38 cellular contexts compared by ENCODE assay signal in genomic region chr16:67878232-67878631, GRCh38. TPM values are rescaled to one million over a fixed set of nuclear protein-coding genes. Genes with fewer than 3 reads are reported as not detected.
"Had no signal": no experiment of that assay in that cellular context is flagged by ENCODE, and none has a peak within 500 bp of the region (broad histone marks: within the 10 kb centered on the region; RNA-seq: fewer than 3 reads in every experiment).

No MANE protein-coding gene starts in this region.

- H3K27ac ChIP-seq: adrenal gland, body of pancreas, brain microvascular endothelial cell, breast epithelium, cardiac muscle cell, VCaP had no signal

- H3K4me3 Mint-ChIP-seq: activated B cell treated with CpG ODN at 0.5 μM for 24 hours; activated CD4-positive, alpha-beta memory T cell treated with anti-CD3 and anti-CD28 coated beads for 36 hours; activated CD4-positive, alpha-beta T cell treated with anti-CD3 and anti-CD28 coated beads, Interleukin-2, amount 10 ng/mL, durations not matched to agents 24 days and 14 days; activated CD8-positive, alpha-beta T cell treated with anti-CD3 and anti-CD28 coated beads for 36 hours; activated naive CD4-positive, alpha-beta T cell treated with anti-CD3 and anti-CD28 coated beads for 36 hours; activated naive CD8-positive, alpha-beta T cell treated with anti-CD3 and anti-CD28 coated beads for 36 hours; activated T-helper 1 cell treated with anti-CD3 and anti-CD28 coated beads, Interleukin-12 subunit alpha, Interleukin-12 subunit beta, Interleukin-2, Interleukin-4 antibody, amounts not matched to agents 30 ng/mL and 10 ng/mL and 1 ng/mL, durations not matched to agents 14 hours and 24 hours and 36 hours; activated T-helper 17 cell treated with anti-CD3 and anti-CD28 coated beads, Interleukin-2, amount 50 U/mL, for 72 hours; central memory CD8-positive, alpha-beta T cell; T-cell; T-helper 2 cell treated with Interferon-gamma antibody and Interleukin-4, amounts not matched to agents 5 μg/mL and 100 μg/mL, for 36 hours had no signal

- H3K27me3 ChIP-seq: adrenal gland, body of pancreas, brain microvascular endothelial cell, breast epithelium, cardiac muscle cell had no signal

- H3K4me3 ChIP-seq: adrenal gland, body of pancreas, breast epithelium, cardiac muscle cell had no signal

- DNase-seq: activated B cell treated with CpG ODN at 0.5 μM for 24 hours; activated CD4-positive, alpha-beta memory T cell treated with anti-CD3 and anti-CD28 coated beads for 36 hours; activated CD4-positive, alpha-beta T cell treated with anti-CD3 and anti-CD28 coated beads for 4 hours; activated CD4-positive, alpha-beta T cell treated with anti-CD3 and anti-CD28 coated beads, Interleukin-2, amount 10 ng/mL, durations not matched to agents 24 days and 14 days; activated CD4-positive, alpha-beta T cell treated with anti-CD3 and anti-CD28 coated beads, Interleukin-2, amount 50 U/mL, for 1 hour; activated CD4-positive, alpha-beta T cell treated with anti-CD3 and anti-CD28 coated beads, Interleukin-2, amount 50 U/mL, for 4 hours; activated CD4-positive, CD25-positive, alpha-beta regulatory T cell treated with anti-CD3 and anti-CD28 coated beads, Interleukin-2, amount 50 U/mL, for 72 hours; activated CD8-positive, alpha-beta memory T cell treated with anti-CD3 and anti-CD28 coated beads, Interleukin-2, amount 50 U/mL, for 4 hours; activated CD8-positive, alpha-beta T cell treated with anti-CD3 and anti-CD28 coated beads for 36 hours; activated effector memory CD4-positive, alpha-beta T cell treated with anti-CD3 and anti-CD28 coated beads, Interleukin-2, amount 50 U/mL, for 16 hours; activated gamma-delta T cell treated with Interleukin-2 at 50 U/mL for 16 hours; activated naive CD4-positive, alpha-beta T cell; activated naive CD4-positive, alpha-beta T cell treated with anti-CD3 and anti-CD28 coated beads for 36 hours; activated naive CD4-positive, alpha-beta T cell treated with anti-CD3 and anti-CD28 coated beads, Interleukin-2, amount 50 U/mL, for 16 hours; activated naive CD8-positive, alpha-beta T cell treated with anti-CD3 and anti-CD28 coated beads for 36 hours; activated T-cell treated with anti-CD3 and anti-CD28 coated beads for 4 hours; activated T-cell treated with anti-CD3 and anti-CD28 coated beads, Interleukin-2, amount 50 U/mL, for 1 hour; activated T-cell treated with anti-CD3 and anti-CD28 coated beads, Interleukin-2, amount 50 U/mL, for 48 hours; adrenal gland; amniotic stem cell; aorta; body of pancreas; brain microvascular endothelial cell; caudate nucleus; cerebellar nuclear complex; T-cell; T-helper 2 cell; T-helper 9 cell had no signal

- H3K27ac Mint-ChIP-seq: activated B cell treated with CpG ODN at 0.5 μM for 24 hours; activated CD4-positive, alpha-beta memory T cell treated with anti-CD3 and anti-CD28 coated beads for 36 hours; activated CD4-positive, alpha-beta T cell treated with anti-CD3 and anti-CD28 coated beads, Interleukin-2, amount 10 ng/mL, durations not matched to agents 24 days and 14 days; activated CD8-positive, alpha-beta T cell treated with anti-CD3 and anti-CD28 coated beads for 36 hours; activated naive CD8-positive, alpha-beta T cell treated with anti-CD3 and anti-CD28 coated beads for 36 hours; activated T-helper 1 cell treated with anti-CD3 and anti-CD28 coated beads, Interleukin-12 subunit alpha, Interleukin-12 subunit beta, Interleukin-2, Interleukin-4 antibody, amounts not matched to agents 30 ng/mL and 10 ng/mL and 1 ng/mL, durations not matched to agents 14 hours and 24 hours and 36 hours; activated T-helper 17 cell treated with anti-CD3 and anti-CD28 coated beads, Interleukin-2, amount 50 U/mL, for 72 hours; T-cell; T-helper 2 cell treated with Interferon-gamma antibody and Interleukin-4, amounts not matched to agents 5 μg/mL and 100 μg/mL, for 36 hours had no signal

- ATAC-seq: activated CD8-positive, alpha-beta T cell treated with anti-CD3 and anti-CD28 coated beads for 36 hours; activated naive CD4-positive, alpha-beta T cell treated with anti-CD3 and anti-CD28 coated beads, Interleukin-2, amount 50 U/mL, for 72 hours; activated T-helper 17 cell treated with anti-CD3 and anti-CD28 coated beads, Interleukin-2, amount 50 U/mL, for 72 hours; body of pancreas; T-cell had no signal

- H3K27me3 Mint-ChIP-seq: activated B cell treated with CpG ODN at 0.5 μM for 24 hours; activated CD4-positive, alpha-beta memory T cell treated with anti-CD3 and anti-CD28 coated beads for 36 hours; activated CD4-positive, alpha-beta T cell treated with anti-CD3 and anti-CD28 coated beads, Interleukin-2, amount 10 ng/mL, durations not matched to agents 24 days and 14 days; activated CD8-positive, alpha-beta T cell treated with anti-CD3 and anti-CD28 coated beads for 36 hours; activated naive CD8-positive, alpha-beta T cell treated with anti-CD3 and anti-CD28 coated beads for 36 hours; activated T-helper 17 cell treated with anti-CD3 and anti-CD28 coated beads, Interleukin-2, amount 50 U/mL, for 72 hours; central memory CD8-positive, alpha-beta T cell; T-cell had no signal

- FAIRE-seq: astrocyte, TTC549 had no signal

- H3K9me3 ChIP-seq: adrenal gland, body of pancreas, breast epithelium had no signal

- H3K9me3 Mint-ChIP-seq: activated B cell treated with CpG ODN at 0.5 μM for 24 hours; activated CD4-positive, alpha-beta memory T cell treated with anti-CD3 and anti-CD28 coated beads for 36 hours; activated CD4-positive, alpha-beta T cell treated with anti-CD3 and anti-CD28 coated beads, Interleukin-2, amount 10 ng/mL, durations not matched to agents 24 days and 14 days; activated CD8-positive, alpha-beta T cell treated with anti-CD3 and anti-CD28 coated beads for 36 hours; activated naive CD4-positive, alpha-beta T cell treated with anti-CD3 and anti-CD28 coated beads for 36 hours; activated naive CD4-positive, alpha-beta T cell treated with anti-CD3 and anti-CD28 coated beads, Interleukin-2, amount 50 U/mL, for 72 hours; activated naive CD8-positive, alpha-beta T cell treated with anti-CD3 and anti-CD28 coated beads for 36 hours; activated T-helper 1 cell treated with anti-CD3 and anti-CD28 coated beads, Interleukin-12 subunit alpha, Interleukin-12 subunit beta, Interleukin-2, Interleukin-4 antibody, amounts not matched to agents 30 ng/mL and 10 ng/mL and 1 ng/mL, durations not matched to agents 14 hours and 24 hours and 36 hours; activated T-helper 17 cell treated with anti-CD3 and anti-CD28 coated beads, Interleukin-2, amount 50 U/mL, for 72 hours; central memory CD8-positive, alpha-beta T cell; T-cell; T-helper 2 cell treated with Interferon-gamma antibody and Interleukin-4, amounts not matched to agents 5 μg/mL and 100 μg/mL, for 36 hours had no signal

RNA-seq across cellular contexts. Expression of gene NRN1L, which starts 6.5 kb away (rescaled TPM):
- total RNA-seq: activated naive CD4-positive, alpha-beta T cell treated with anti-CD3 and anti-CD28 coated beads for 36 hours; activated naive CD8-positive, alpha-beta T cell treated with anti-CD3 and anti-CD28 coated beads for 36 hours; body of pancreas had no signal
